ENCODE assay signal across 25 cellular contexts in genomic region chr7:30757343-30757695, GRCh38.
"Had no signal": no experiment of that assay in that cellular context is flagged by ENCODE, and none has a peak within 500 bp of the region (broad histone marks: within the 10 kb centered on the region; RNA-seq: fewer than 3 reads in every experiment).

No MANE protein-coding gene starts in this region.

- DNase-seq: activated CD4-positive, alpha-beta memory T cell treated with anti-CD3 and anti-CD28 coated beads, Interleukin-2, amount 10 ng/mL, durations not matched to agents 7 days and 5 days; activated CD4-positive, alpha-beta T cell treated with anti-CD3 and anti-CD28 coated beads for 48 hours; activated effector memory CD4-positive, alpha-beta T cell treated with anti-CD3 and anti-CD28 coated beads, Interleukin-2, amount 50 U/mL, for 16 hours; activated naive CD4-positive, alpha-beta T cell treated with anti-CD3 and anti-CD28 coated beads, Interleukin-2, amount 50 U/mL, for 16 hours; activated naive CD8-positive, alpha-beta T cell treated with anti-CD3 and anti-CD28 coated beads, Interleukin-2, amount 50 U/mL, for 24 hours; activated T-cell treated with anti-CD3 and anti-CD28 coated beads for 4 hours; body of pancreas; central memory CD4-positive, alpha-beta T cell; dorsolateral prefrontal cortex; effector memory CD8-positive, alpha-beta T cell; esophagus squamous epithelium; gastrocnemius medialis; heart right ventricle; immature natural killer cell; kidney glomerular epithelial cell; left ventricle myocardium superior; naive thymus-derived CD4-positive, alpha-beta T cell; stimulated activated CD4-positive, alpha-beta T cell treated with anti-CD3 and anti-CD28 coated beads, Interleukin-1b, Interleukin-23, amount 100 ng/mL, for 48 hours; stimulated activated naive CD8-positive, alpha-beta T cell treated with anti-CD3 and anti-CD28 coated beads, Interleukin-15, amount 100 ng/mL, for 72 hours had no signal

- H3K27ac ChIP-seq: body of pancreas, dorsolateral prefrontal cortex, prostate gland, skin epidermis had no signal

- H3K27ac Mint-ChIP-seq: activated CD4-positive, alpha-beta memory T cell treated with anti-CD3 and anti-CD28 coated beads, Interleukin-2, amount 10 ng/mL, durations not matched to agents 7 days and 5 days; activated naive CD8-positive, alpha-beta T cell treated with anti-CD3 and anti-CD28 coated beads, Interleukin-2, amount 50 U/mL, for 24 hours; immature natural killer cell; memory B cell; naive thymus-derived CD4-positive, alpha-beta T cell; stimulated activated effector memory CD8-positive, alpha-beta T cell treated with anti-CD3 and anti-CD28 coated beads, Interleukin-12 subunit alpha, Interleukin-12 subunit beta, amount 100 ng/mL, for 72 hours; stimulated activated naive CD8-positive, alpha-beta T cell treated with anti-CD3 and anti-CD28 coated beads, Interleukin-15, amount 100 ng/mL, for 72 hours; type B pancreatic cell had no signal

- H3K36me3 ChIP-seq: esophagus squamous epithelium, gastrocnemius medialis, prostate gland had no signal

- H3K27me3 ChIP-seq: body of pancreas, esophagus squamous epithelium, gastrocnemius medialis, heart right ventricle had no signal

- H3K4me1 ChIP-seq: prostate gland had no signal

- H3K4me3 ChIP-seq: body of pancreas, dorsolateral prefrontal cortex, esophagus squamous epithelium, gastrocnemius medialis, heart right ventricle, prostate gland, skin epidermis had no signal

- H3K9me3 ChIP-seq: body of pancreas, esophagus squamous epithelium, gastrocnemius medialis, heart right ventricle, prostate gland had no signal

- H3K4me1 Mint-ChIP-seq: activated CD4-positive, alpha-beta memory T cell treated with anti-CD3 and anti-CD28 coated beads, Interleukin-2, amount 10 ng/mL, durations not matched to agents 7 days and 5 days; activated naive CD8-positive, alpha-beta T cell treated with anti-CD3 and anti-CD28 coated beads, Interleukin-2, amount 50 U/mL, for 24 hours; immature natural killer cell; memory B cell; stimulated activated effector memory CD8-positive, alpha-beta T cell treated with anti-CD3 and anti-CD28 coated beads, Interleukin-12 subunit alpha, Interleukin-12 subunit beta, amount 100 ng/mL, for 72 hours; stimulated activated naive CD8-positive, alpha-beta T cell treated with anti-CD3 and anti-CD28 coated beads, Interleukin-15, amount 100 ng/mL, for 72 hours had no signal

- H3K36me3 Mint-ChIP-seq: immature natural killer cell; memory B cell; stimulated activated effector memory CD8-positive, alpha-beta T cell treated with anti-CD3 and anti-CD28 coated beads, Interleukin-12 subunit alpha, Interleukin-12 subunit beta, amount 100 ng/mL, for 72 hours; type B pancreatic cell had no signal

- ATAC-seq: activated naive CD8-positive, alpha-beta T cell treated with anti-CD3 and anti-CD28 coated beads, Interleukin-2, amount 50 U/mL, for 24 hours; body of pancreas; effector memory CD8-positive, alpha-beta T cell; heart right ventricle; left ventricle myocardium superior; naive thymus-derived CD4-positive, alpha-beta T cell; SK-N-SH treated with all-trans-retinoic acid at 6 μM for 48 hours; stimulated activated effector memory CD8-positive, alpha-beta T cell treated with anti-CD3 and anti-CD28 coated beads, Interleukin-12 subunit alpha, Interleukin-12 subunit beta, amount 100 ng/mL, for 72 hours; stimulated activated naive CD8-positive, alpha-beta T cell treated with anti-CD3 and anti-CD28 coated beads, Interleukin-15, amount 100 ng/mL, for 72 hours had no signal

- H3K4me3 Mint-ChIP-seq: activated CD4-positive, alpha-beta memory T cell treated with anti-CD3 and anti-CD28 coated beads, Interleukin-2, amount 10 ng/mL, durations not matched to agents 7 days and 5 days; activated naive CD8-positive, alpha-beta T cell treated with anti-CD3 and anti-CD28 coated beads, Interleukin-2, amount 50 U/mL, for 24 hours; naive thymus-derived CD4-positive, alpha-beta T cell; stimulated activated effector memory CD8-positive, alpha-beta T cell treated with anti-CD3 and anti-CD28 coated beads, Interleukin-12 subunit alpha, Interleukin-12 subunit beta, amount 100 ng/mL, for 72 hours; stimulated activated naive CD8-positive, alpha-beta T cell treated with anti-CD3 and anti-CD28 coated beads, Interleukin-15, amount 100 ng/mL, for 72 hours; type B pancreatic cell had no signal

- H3K9me3 Mint-ChIP-seq: activated CD4-positive, alpha-beta memory T cell treated with anti-CD3 and anti-CD28 coated beads, Interleukin-2, amount 10 ng/mL, durations not matched to agents 7 days and 5 days; activated naive CD8-positive, alpha-beta T cell treated with anti-CD3 and anti-CD28 coated beads, Interleukin-2, amount 50 U/mL, for 24 hours; effector memory CD8-positive, alpha-beta T cell; immature natural killer cell; stimulated activated effector memory CD8-positive, alpha-beta T cell treated with anti-CD3 and anti-CD28 coated beads, Interleukin-12 subunit alpha, Interleukin-12 subunit beta, amount 100 ng/mL, for 72 hours; stimulated activated naive CD8-positive, alpha-beta T cell treated with anti-CD3 and anti-CD28 coated beads, Interleukin-15, amount 100 ng/mL, for 72 hours; type B pancreatic cell had no signal
